10 cellular contexts compared by ENCODE assay signal in the genomic region with DNA sequence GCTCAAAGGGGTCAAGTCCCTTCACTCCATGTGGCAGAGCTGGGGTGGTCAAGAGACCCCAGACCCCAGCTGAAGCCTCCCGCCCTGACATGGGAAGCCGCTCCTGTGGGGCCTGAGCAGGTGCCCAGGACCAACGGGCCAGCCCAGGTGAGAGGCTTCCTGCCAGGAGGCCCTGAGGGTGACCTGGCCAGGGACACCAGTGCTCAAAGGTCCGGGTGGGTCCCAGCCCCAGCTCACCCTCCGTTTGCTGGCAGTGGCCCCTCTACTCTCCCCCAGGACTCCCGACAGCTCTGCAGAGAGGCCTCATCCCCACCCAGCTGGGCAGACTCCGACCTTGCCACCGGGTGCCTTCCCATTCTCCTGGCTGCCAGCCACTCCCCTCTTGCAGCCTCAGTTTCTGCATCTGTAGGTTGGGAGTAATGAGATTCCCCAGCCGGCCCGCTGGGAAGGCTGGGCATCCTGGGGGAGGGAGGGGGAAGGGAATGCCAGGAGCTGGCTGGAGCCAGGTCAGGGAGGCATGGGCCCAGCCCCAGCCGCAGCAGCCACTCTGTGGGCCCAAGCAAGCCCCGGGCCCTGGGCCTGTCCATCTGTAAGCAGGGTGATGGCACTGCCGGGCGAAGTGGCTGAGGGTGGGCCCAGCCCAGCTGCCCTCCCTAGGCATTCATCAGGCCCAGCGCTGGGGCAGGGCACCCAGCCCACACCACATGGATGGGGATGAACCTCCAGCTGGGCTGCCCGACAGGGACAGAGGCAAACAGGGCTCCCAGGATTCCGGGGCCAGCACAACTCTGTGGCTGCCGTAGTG. TPM values are rescaled to one million over a fixed set of nuclear protein-coding genes. Genes with fewer than 3 reads are reported as not detected.
DNase-seq lines count a peak whose midpoint lies in the region; ATAC-seq, FAIRE-seq and TF ChIP-seq lines count a peak whose summit lies in the region.
"Had no signal": no experiment of that assay in that cellular context is flagged by ENCODE, and none has a peak within 500 bp of the region (broad histone marks: within the 10 kb centered on the region; RNA-seq: fewer than 3 reads in every experiment).

No MANE protein-coding gene starts in this region.

- intact Hi-C loops in HepG2 (cut with micrococcal nuclease; ENCODE audit: unreplicated experiment) = no loop called here

- CTCF ChIA-PET in HepG2 (lab: Yijun Ruan, JAX; ENCODE audit: low intra/inter-chr PET ratio, low total read pairs) = no interaction called here

- FAIRE-seq in HepG2 (lab: Jason Lieb, UNC) (no peak), urothelium cell line (lab: Jason Lieb, UNC) (no peak)
- FAIRE-seq: G401.6 had no signal

- H3K27me3 ChIP-seq in HUES6 (ENCODE audit: control insufficient read depth, insufficient read depth, low read length) (no peaks in the 10 kb centered on the region), HepG2 (ENCODE audit: control insufficient read depth in 1 of 2, insufficient read depth in 2 of 2, low read length in 2 of 2) (no peaks in the 10 kb centered on the region; a peak in 1 of 5 replicates)

- no peak for TF ChIP-seq CTCF in HepG2 (CRISPR knock-in tag; IDR thresholded peaks at IDR 0.05)

- no peak for TF ChIP-seq EP300 in HepG2 (IDR thresholded peaks at IDR 0.05; ENCODE audit: low read depth in 2 of 2, low read length in 2 of 2)
- no peak for TF ChIP-seq EP300 in HepG2 (CRISPR knock-in tag; IDR thresholded peaks at IDR 0.05; ENCODE audit: borderline replicate concordance)

- TF ChIP-seq POLR2A in HepG2 (IDR thresholded peaks at IDR 0.05; ENCODE audit: insufficient read depth in 1 of 2, low read depth in 2 of 2, low read length in 2 of 2) = no peak

- POLR2A ChIA-PET in HepG2 (lab: Yijun Ruan, JAX) = interaction anchor here (7.6 kb wide), 1 partner anchor 12 kb away, joined by 179 read pairs; no protein-coding TSS in a partner anchor

- no peak overlapping the region for H2AFZ ChIP-seq in HepG2 (ENCODE audit: low read length)

- peaks cover 68% of the 10 kb centered on the region for H3K4me1 ChIP-seq in HUES6 (ENCODE audit: control insufficient read depth, insufficient read depth, low read length)
- H3K4me1 ChIP-seq in HepG2 (ENCODE audit: insufficient read depth, low read length) = peaks cover 85% of the 10 kb centered on the region

- H3K27ac Mint-ChIP-seq in stimulated activated naive B cell treated with anti-CD40 and anti-IgM and Interleukin-4, amounts not matched to agents 10 μg/mL and 1 μg/mL and 100 μg/mL, for 72 hours = peak overlapping the region; percentile 96

- H3K4me3 Mint-ChIP-seq in stimulated activated naive B cell treated with anti-CD40 and anti-IgM and Interleukin-4, amounts not matched to agents 10 μg/mL and 1 μg/mL and 100 μg/mL, for 72 hours = peak overlapping the region in 1 of 2 donors; percentile 91

- H3K4me1 Mint-ChIP-seq in stimulated activated naive B cell treated with anti-CD40 and anti-IgM and Interleukin-4, amounts not matched to agents 10 μg/mL and 1 μg/mL and 100 μg/mL, for 72 hours = peaks cover 36 to 59% of the 10 kb centered on the region in 2 donors

- in situ Hi-C loops in HepG2 (cut with HindIII; ENCODE audit: extremely low pct_ligation_motif_present, low pct_unique_long_range_greater_than_20kb) = no loop called here

- H3K9ac ChIP-seq in HUES6 (ENCODE audit: low read length) = peak overlapping the region; percentile 86
- H3K9ac ChIP-seq in HepG2 (ENCODE audit: insufficient read depth, low read depth, low read length) = no peak overlapping the region; the same call in 1 of the 2 replicates

- no peak overlapping the region for H3K4me3 ChIP-seq in HUES6 (ENCODE audit: low read depth, low read length)
- no peak overlapping the region for H3K4me3 ChIP-seq in HepG2 (replicated peaks in 1 of 3; ENCODE audit: insufficient read depth in 1 of 3, low read depth in 2 of 3, low read length in 3 of 3)

- peaks cover 4 to 9% of the 10 kb centered on the region in 2 donors for H3K9me3 Mint-ChIP-seq in stimulated activated naive B cell treated with anti-CD40 and anti-IgM and Interleukin-4, amounts not matched to agents 10 μg/mL and 1 μg/mL and 100 μg/mL, for 72 hours

- no peak for ATAC-seq in HepG2
- no peak for ATAC-seq in stimulated activated naive B cell treated with anti-CD40 and anti-IgM and Interleukin-4, amounts not matched to agents 10 μg/mL and 1 μg/mL and 100 μg/mL, for 72 hours (replicated peaks)

- no peaks in the 10 kb centered on the region for H3K36me3 ChIP-seq in HUES6 (ENCODE audit: control insufficient read depth, insufficient read depth, low read length)
- no peaks in the 10 kb centered on the region for H3K36me3 ChIP-seq in HepG2 (replicated peaks in 1 of 2; ENCODE audit: control insufficient read depth in 1 of 2, insufficient read depth in 2 of 2, low read length in 2 of 2)

- H3K79me2 ChIP-seq in HepG2 (ENCODE audit: insufficient read depth, low read length) = no peaks in the 10 kb centered on the region

- peaks cover 0 to 5% of the 10 kb centered on the region in 2 donors for H3K36me3 Mint-ChIP-seq in stimulated activated naive B cell treated with anti-CD40 and anti-IgM and Interleukin-4, amounts not matched to agents 10 μg/mL and 1 μg/mL and 100 μg/mL, for 72 hours

- DNase-seq in HepG2 (ENCODE audit: low spot score) (no peak), NCI-H1092 (lab: John Stamatoyannopoulos, UW) (no peak), urothelium cell line (ENCODE audit: low spot score) (no peak), activated T-cell treated with anti-CD3 and anti-CD28 coated beads for 4 hours (no peak), NCI-H187 (lab: John Stamatoyannopoulos, UW) (no peak)
- DNase-seq in stimulated activated naive B cell treated with anti-CD40 and anti-IgM and Interleukin-4, amounts not matched to agents 10 μg/mL and 1 μg/mL and 100 μg/mL, for 72 hours = no peak
- DNase-seq: activated CD4-positive, alpha-beta T cell treated with anti-CD3 and anti-CD28 coated beads, Interleukin-2, amount 50 U/mL, for 1 hour had no signal

- H3K27ac ChIP-seq in HUES6 (ENCODE audit: low read depth, low read length) (peak overlapping the region; percentile 99; the same call in 1 of the 2 replicates), angular gyrus (ENCODE audit: low read depth, low read length) (peak overlapping the region; percentile 99), HepG2 (ENCODE audit: extremely low read length, insufficient read depth, low read length) (no peak overlapping the region)

- 48% methylated on average over 6 of the region's 18 CpGs for WGBS in HepG2 (ENCODE audit: low lambda C conversion rate)

- H3K4me2 ChIP-seq in HepG2 (ENCODE audit: low read depth, low read length) = 0 out of 2 replicates have a peak overlapping the region, but pooled peaks have one; percentile 88

- no peak for TF ChIP-seq RAD21 in HepG2 (CRISPR knock-in tag; IDR thresholded peaks at IDR 0.05)

- no peaks in the 10 kb centered on the region for H4K20me1 ChIP-seq in HepG2 (ENCODE audit: insufficient read depth, low read length)

- BruUV-seq in HepG2 (replicated peaks; lab: Mats Ljungman, UMichigan) = no TSS peak

- H3K9me3 ChIP-seq in HUES6 (ENCODE audit: control insufficient read depth, insufficient read depth, low read depth, low read length) (no peaks in the 10 kb centered on the region), HepG2 (ENCODE audit: low read length) (no peaks in the 10 kb centered on the region)

- H3K27me3 Mint-ChIP-seq in stimulated activated naive B cell treated with anti-CD40 and anti-IgM and Interleukin-4, amounts not matched to agents 10 μg/mL and 1 μg/mL and 100 μg/mL, for 72 hours = no peaks in the 10 kb centered on the region

RNA-seq across cellular contexts. Expression of a gene that starts 10.3 kb away (rescaled TPM):
- 16.4 and 18.1 TPM in 2 replicates for total RNA-seq in HepG2 (2016; rRNA removed; fragmentation: Illumina TruSeq; extraction: Trizol)
- 11.2 and 14.6 TPM in 2 replicates for total RNA-seq in HepG2 (2016; cell fraction: cytosol; rRNA removed; fragmentation: Illumina TruSeq; extraction: Trizol; ENCODE audit: low read depth)
- 17.0 and 18.3 TPM in 2 replicates for total RNA-seq in HepG2 (2016; cell fraction: insoluble cytoplasmic fraction; rRNA removed; fragmentation: Illumina TruSeq; extraction: Trizol)
- total RNA-seq in HepG2 (2016; cell fraction: membrane; rRNA removed; fragmentation: Illumina TruSeq; extraction: Trizol) = 23.4 and 24.7 TPM in 2 replicates
- 17.7 and 25.0 TPM in 2 replicates for total RNA-seq in HepG2 (2016; cell fraction: nucleus; rRNA removed; fragmentation: Illumina TruSeq; extraction: Trizol)
- 26.4 and 33.4 TPM in 2 replicates for polyA plus RNA-seq in HepG2 (2011; rRNA removed)
- polyA plus RNA-seq in HepG2 (2011; cell fraction: cytosol; rRNA removed) = 14.8 and 26.4 TPM in 2 replicates
- polyA plus RNA-seq in HepG2 (2011; cell fraction: nucleus; rRNA removed) = 229 and 296 TPM in 2 replicates
- polyA plus RNA-seq in HepG2 (2012) = 28.4 and 33.9 TPM in 2 replicates
- 13.6 and 14.2 TPM in 2 replicates for polyA plus RNA-seq in HepG2 (2016; cell fraction: cytosol; fragmentation: Illumina TruSeq; extraction: Trizol; ENCODE audit: low read depth)
- polyA plus RNA-seq in HepG2 (2016; cell fraction: insoluble cytoplasmic fraction; fragmentation: Illumina TruSeq; extraction: Trizol; ENCODE audit: low read depth) = 20.2 and 25.5 TPM in 2 replicates
- polyA plus RNA-seq in HepG2 (2016; cell fraction: membrane; fragmentation: Illumina TruSeq; extraction: Trizol; ENCODE audit: low read depth) = 17.5 and 20.7 TPM in 2 replicates
- polyA plus RNA-seq in HepG2 (2016; cell fraction: nucleus; fragmentation: Illumina TruSeq; extraction: Trizol; ENCODE audit: insufficient read depth, low read depth) = 61.5 and 67.7 TPM in 2 replicates
- 34.0 and 46.7 TPM in 2 replicates for polyA minus RNA-seq in HepG2 (2011; rRNA and poly(A)+ RNA removed; ENCODE audit: low replicate concordance)
- polyA minus RNA-seq in HepG2 (2011; cell fraction: cytosol; rRNA and poly(A)+ RNA removed) = 23.8 and 25.1 TPM in 2 replicates
- polyA minus RNA-seq in HepG2 (2011; cell fraction: nucleus; rRNA and poly(A)+ RNA removed) = 29.2 and 32.3 TPM in 2 replicates

RNA-seq across cellular contexts. Expression of a gene that starts 44.9 kb away (rescaled TPM):
- 0.98 and 1.0 TPM in 2 replicates for total RNA-seq in HepG2 (2016; rRNA removed; fragmentation: Illumina TruSeq; extraction: Trizol)
- total RNA-seq in HepG2 (2016; cell fraction: cytosol; rRNA removed; fragmentation: Illumina TruSeq; extraction: Trizol; ENCODE audit: low read depth) = 0.81 and 1.1 TPM in 2 replicates
- total RNA-seq in HepG2 (2016; cell fraction: insoluble cytoplasmic fraction; rRNA removed; fragmentation: Illumina TruSeq; extraction: Trizol) = 0.56 and 1.3 TPM in 2 replicates
- 1.6 and 1.9 TPM in 2 replicates for total RNA-seq in HepG2 (2016; cell fraction: membrane; rRNA removed; fragmentation: Illumina TruSeq; extraction: Trizol)
- 1.3 and 1.5 TPM in 2 replicates for total RNA-seq in HepG2 (2016; cell fraction: nucleus; rRNA removed; fragmentation: Illumina TruSeq; extraction: Trizol)
- polyA plus RNA-seq in HepG2 (2011; rRNA removed) = 36.7 and 45.2 TPM in 2 replicates
- polyA plus RNA-seq in HepG2 (2011; cell fraction: cytosol; rRNA removed) = 20.7 and 22.4 TPM in 2 replicates
- polyA plus RNA-seq in HepG2 (2011; cell fraction: nucleus; rRNA removed) = 219 and 230 TPM in 2 replicates
- polyA plus RNA-seq in HepG2 (2012) = 37.3 and 46.9 TPM in 2 replicates
- 0.70 and 1.5 TPM in 2 replicates for polyA plus RNA-seq in HepG2 (2016; cell fraction: cytosol; fragmentation: Illumina TruSeq; extraction: Trizol; ENCODE audit: low read depth)
- polyA plus RNA-seq in HepG2 (2016; cell fraction: insoluble cytoplasmic fraction; fragmentation: Illumina TruSeq; extraction: Trizol; ENCODE audit: low read depth) = 1.3 and 2.2 TPM in 2 replicates
- 1.5 and 2.0 TPM in 2 replicates for polyA plus RNA-seq in HepG2 (2016; cell fraction: membrane; fragmentation: Illumina TruSeq; extraction: Trizol; ENCODE audit: low read depth)
- polyA plus RNA-seq in HepG2 (2016; cell fraction: nucleus; fragmentation: Illumina TruSeq; extraction: Trizol; ENCODE audit: insufficient read depth, low read depth) = 3.7 and 4.4 TPM in 2 replicates
- 12.3 and 14.1 TPM in 2 replicates for polyA minus RNA-seq in HepG2 (2011; rRNA and poly(A)+ RNA removed; ENCODE audit: low replicate concordance)
- 6.8 and 7.6 TPM in 2 replicates for polyA minus RNA-seq in HepG2 (2011; cell fraction: cytosol; rRNA and poly(A)+ RNA removed)
- 30.6 and 31.2 TPM in 2 replicates for polyA minus RNA-seq in HepG2 (2011; cell fraction: nucleus; rRNA and poly(A)+ RNA removed)
